In genomic region chr11:94768602-94769511, GRCh38 we compare ENCODE assay signal across 8 cellular contexts. TPM values are rescaled to one million over a fixed set of nuclear protein-coding genes. Genes with fewer than 3 reads are reported as not detected.
DNase-seq lines count a peak whose midpoint lies in the region; ATAC-seq and TF ChIP-seq lines count a peak whose summit lies in the region.

No MANE protein-coding gene starts in this region.

- ATAC-seq in HG03442 (IDR thresholded peaks at IDR 0.05; ENCODE audit: unreplicated experiment) (peak; percentile 8), Right ventricle myocardium inferior (peak; percentile 72)
- ATAC-seq in activated T-helper 17 cell treated with anti-CD3 and anti-CD28 coated beads, Interleukin-2, amount 50 U/mL, for 72 hours (replicated peaks), result no peak

- no peaks in the 10 kb centered on the region for H3K36me3 Mint-ChIP-seq in T-helper 1 cell treated with Interleukin-12 subunit alpha and Interleukin-12 subunit beta and Interleukin-4 antibody, amounts not matched to agents 30 μg/mL and 1 μg/mL, for 36 hours (ENCODE audit: low read depth)
- no peaks in the 10 kb centered on the region for H3K36me3 Mint-ChIP-seq in activated T-helper 17 cell treated with anti-CD3 and anti-CD28 coated beads, Interleukin-2, amount 50 U/mL, for 72 hours (ENCODE audit: low read depth)
- peaks cover 6% of the 10 kb centered on the region for H3K36me3 Mint-ChIP-seq in osteocyte (ENCODE audit: unreplicated experiment)

- intact Hi-C loops in Right ventricle myocardium inferior (cut with DNase I), result no loop called here

- peak overlapping the region; percentile 75 for H3K4me3 Mint-ChIP-seq in T-helper 1 cell treated with Interleukin-12 subunit alpha and Interleukin-12 subunit beta and Interleukin-4 antibody, amounts not matched to agents 30 μg/mL and 1 μg/mL, for 36 hours
- H3K4me3 Mint-ChIP-seq in activated T-helper 17 cell treated with anti-CD3 and anti-CD28 coated beads, Interleukin-2, amount 50 U/mL, for 72 hours, result peak overlapping the region; percentile 18
- peak overlapping the region; percentile 91 for H3K4me3 Mint-ChIP-seq in osteocyte (ENCODE audit: unreplicated experiment)

- DNase-seq in T-helper 1 cell, result no peak
- peak; percentile 77 for DNase-seq in Right ventricle myocardium inferior (ENCODE audit: missing footprints)
- DNase-seq in osteocyte (ENCODE audit: extremely low spot score, unreplicated experiment), result peak; percentile 85
- DNase-seq in effector CD8-positive, alpha-beta T cell (lab: John Stamatoyannopoulos, UW), result no peak
- DNase-seq in HPDE6-E6E7 (ENCODE audit: extremely low spot score), result no peak

- TF ChIP-seq CTCF in osteocyte (IDR thresholded peaks at IDR 0.05), result no peak

- H3K9me3 Mint-ChIP-seq in T-helper 1 cell treated with Interleukin-12 subunit alpha and Interleukin-12 subunit beta and Interleukin-4 antibody, amounts not matched to agents 30 μg/mL and 1 μg/mL, for 36 hours, result no peaks in the 10 kb centered on the region
- H3K9me3 Mint-ChIP-seq in activated T-helper 17 cell treated with anti-CD3 and anti-CD28 coated beads, Interleukin-2, amount 50 U/mL, for 72 hours, result no peaks in the 10 kb centered on the region
- H3K9me3 Mint-ChIP-seq in osteocyte (ENCODE audit: unreplicated experiment), result no peaks in the 10 kb centered on the region

- H3K27me3 Mint-ChIP-seq in T-helper 1 cell treated with Interleukin-12 subunit alpha and Interleukin-12 subunit beta and Interleukin-4 antibody, amounts not matched to agents 30 μg/mL and 1 μg/mL, for 36 hours (ENCODE audit: low read depth), result peaks cover 46% of the 10 kb centered on the region
- peaks cover 42% of the 10 kb centered on the region for H3K27me3 Mint-ChIP-seq in activated T-helper 17 cell treated with anti-CD3 and anti-CD28 coated beads, Interleukin-2, amount 50 U/mL, for 72 hours
- H3K27me3 Mint-ChIP-seq in osteocyte (ENCODE audit: unreplicated experiment), result no peaks in the 10 kb centered on the region

- H3K4me1 Mint-ChIP-seq in T-helper 1 cell treated with Interleukin-12 subunit alpha and Interleukin-12 subunit beta and Interleukin-4 antibody, amounts not matched to agents 30 μg/mL and 1 μg/mL, for 36 hours (ENCODE audit: low read depth), result peaks cover 11% of the 10 kb centered on the region
- no peaks in the 10 kb centered on the region for H3K4me1 Mint-ChIP-seq in activated T-helper 17 cell treated with anti-CD3 and anti-CD28 coated beads, Interleukin-2, amount 50 U/mL, for 72 hours
- H3K4me1 Mint-ChIP-seq in osteocyte (ENCODE audit: unreplicated experiment), result peaks cover 34% of the 10 kb centered on the region

- no peak overlapping the region for H3K27ac Mint-ChIP-seq in T-helper 1 cell treated with Interleukin-12 subunit alpha and Interleukin-12 subunit beta and Interleukin-4 antibody, amounts not matched to agents 30 μg/mL and 1 μg/mL, for 36 hours
- H3K27ac Mint-ChIP-seq in activated T-helper 17 cell treated with anti-CD3 and anti-CD28 coated beads, Interleukin-2, amount 50 U/mL, for 72 hours, result no peak overlapping the region
- H3K27ac Mint-ChIP-seq in osteocyte (ENCODE audit: unreplicated experiment), result peak overlapping the region; percentile 95

RNA-seq across cellular contexts. Expression of gene AMOTL1, which starts 0.7 kb away (rescaled TPM):
- total RNA-seq in activated T-helper 17 cell treated with anti-CD3 and anti-CD28 coated beads, Interleukin-2, amount 50 U/mL, for 72 hours, result under 1 TPM; 0.06 to 0.34 TPM
- total RNA-seq in Right ventricle myocardium inferior (53.5 TPM), osteocyte (66.6 and 71.7 TPM in 2 replicates)

Comparison
In these comparisons a context has a peak if more than half of its experiments do, and no peak if none do; other contexts are left out.
1. H3K4me3 Mint-ChIP-seq: peak in every context shown above with its lines; median percentile 91 in osteocyte; 75 in T-helper 1 cell treated with Interleukin-12 subunit alpha and Interleukin-12 subunit beta and Interleukin-4 antibody, amounts not matched to agents 30 μg/mL and 1 μg/mL, for 36 hours; 18 in activated T-helper 17 cell treated with anti-CD3 and anti-CD28 coated beads, Interleukin-2, amount 50 U/mL, for 72 hours.
2. DNase-seq: peak in Right ventricle myocardium inferior (single experiment) and osteocyte (single experiment); none in T-helper 1 cell (0 of 5), effector CD8-positive, alpha-beta T cell (single experiment) and HPDE6-E6E7 (single experiment).
3. RNA of gene AMOTL1, which starts 0.7 kb away (total RNA-seq): 66.6 to 71.7 TPM in osteocyte and 53.5 TPM in Right ventricle myocardium inferior (single experiment); 0.06 to 0.34 TPM in activated T-helper 17 cell treated with anti-CD3 and anti-CD28 coated beads, Interleukin-2, amount 50 U/mL, for 72 hours; every median in the first group is over 10 times any median in the second.